In the genomic region with DNA sequence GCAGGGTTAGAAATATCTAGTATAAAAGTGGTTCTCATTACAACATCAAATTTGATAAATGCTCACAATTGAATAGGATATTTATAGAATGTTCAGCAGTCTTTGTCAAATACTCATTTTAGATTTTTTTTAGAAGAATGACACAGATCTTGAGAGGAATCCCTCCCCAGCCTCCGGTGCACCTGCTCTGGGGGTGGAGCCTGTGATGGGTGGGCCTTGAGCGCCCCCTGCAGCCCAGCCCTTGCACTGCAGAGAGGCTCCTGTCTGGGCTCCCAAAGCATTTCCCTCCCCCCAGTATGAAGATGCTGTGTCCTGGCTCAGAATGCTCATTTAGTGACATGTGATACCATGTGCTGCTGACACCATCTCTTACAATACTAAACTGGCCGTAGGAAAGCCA, we compare ENCODE assay signal across 10 cellular contexts.
DNase-seq lines count a peak whose midpoint lies in the region; ATAC-seq and TF ChIP-seq lines count a peak whose summit lies in the region.
"Had no signal": no experiment of that assay in that cellular context is flagged by ENCODE, and none has a peak within 500 bp of the region (broad histone marks: within the 10 kb centered on the region; RNA-seq: fewer than 3 reads in every experiment).

No MANE protein-coding gene starts in this region.

- H3K36me3 ChIP-seq in CD8-positive, alpha-beta memory T cell (ENCODE audit: insufficient read depth, low read length): no peaks in the 10 kb centered on the region
- H3K36me3 ChIP-seq in OCI-LY3 (replicated peaks; ENCODE audit: low read depth, low read length) (no peaks in the 10 kb centered on the region), heart left ventricle (no peaks in the 10 kb centered on the region)

- peaks cover 19 to 63% of the 10 kb centered on the region in 2 donors for H3K27me3 Mint-ChIP-seq in CD8-positive, alpha-beta memory T cell
- peaks cover 17% of the 10 kb centered on the region for H3K27me3 Mint-ChIP-seq in activated T-cell treated with anti-CD3 and anti-CD28 coated beads, Interleukin-2, amount 50 U/mL, for 24 hours

- intact Hi-C loops in heart left ventricle (cut with DNase I) (no loop called here), lower leg skin (cut with DNase I; ENCODE audit: low total_unique reads) (no loop called here)

- no peak overlapping the region for H3K4me2 ChIP-seq in OCI-LY3 (ENCODE audit: low read length)

- no peak for ATAC-seq in heart left ventricle

- H2AFZ ChIP-seq in OCI-LY3 (ENCODE audit: low read depth, low read length): no peak overlapping the region

- H3K4me3 ChIP-seq in CD8-positive, alpha-beta memory T cell (ENCODE audit: low read length): no peak overlapping the region
- no peak overlapping the region for H3K4me3 ChIP-seq in OCI-LY3 (ENCODE audit: low read length)
- no peak overlapping the region for H3K4me3 ChIP-seq in heart left ventricle
- no peak overlapping the region for H3K4me3 ChIP-seq in lower leg skin (ENCODE audit: low read depth, poor library complexity, severe bottlenecking)
- H3K4me3 ChIP-seq: skin epidermis had no signal

- peaks cover 0 to 7% (median 0%) of the 10 kb centered on the region in 5 donors for H3K9me3 Mint-ChIP-seq in CD8-positive, alpha-beta memory T cell
- peaks cover 2% of the 10 kb centered on the region for H3K9me3 Mint-ChIP-seq in activated T-cell treated with anti-CD3 and anti-CD28 coated beads, Interleukin-2, amount 50 U/mL, for 24 hours

- no peaks in the 10 kb centered on the region for H3K4me1 Mint-ChIP-seq in CD8-positive, alpha-beta memory T cell
- H3K4me1 Mint-ChIP-seq in activated T-cell treated with anti-CD3 and anti-CD28 coated beads, Interleukin-2, amount 50 U/mL, for 24 hours (ENCODE audit: low read depth): no peaks in the 10 kb centered on the region

- H3K36me3 Mint-ChIP-seq in CD8-positive, alpha-beta memory T cell: peaks cover 0 to 2% (median 0%) of the 10 kb centered on the region in 3 donors
- H3K36me3 Mint-ChIP-seq in activated T-cell treated with anti-CD3 and anti-CD28 coated beads, Interleukin-2, amount 50 U/mL, for 24 hours (ENCODE audit: low read depth): no peaks in the 10 kb centered on the region

- no peaks in the 10 kb centered on the region for H4K20me1 ChIP-seq in OCI-LY3 (ENCODE audit: insufficient read depth, low read length)

- CTCF ChIA-PET in CD8-positive, alpha-beta memory T cell (lab: Charles Lee): interaction anchor here (0.9 kb wide), 1 partner anchor 31 kb away, joined by 3 read pairs; no protein-coding TSS in a partner anchor

- H3K27ac ChIP-seq in CD8-positive, alpha-beta memory T cell (ENCODE audit: low read depth, low read length): no peak overlapping the region
- H3K27ac ChIP-seq in OCI-LY3 (ENCODE audit: low read length) (no peak overlapping the region), heart left ventricle (no peak overlapping the region)
- H3K27ac ChIP-seq: skin epidermis had no signal

- no peak overlapping the region for H3K4me3 Mint-ChIP-seq in CD8-positive, alpha-beta memory T cell
- no peak overlapping the region for H3K4me3 Mint-ChIP-seq in activated T-cell treated with anti-CD3 and anti-CD28 coated beads, Interleukin-2, amount 50 U/mL, for 24 hours

- no peak for TF ChIP-seq POLR2A in heart left ventricle (IDR thresholded peaks at IDR 0.05)
- no peak for TF ChIP-seq POLR2A in lower leg skin (IDR thresholded peaks at IDR 0.05)

- H3K4me1 ChIP-seq in CD8-positive, alpha-beta memory T cell (ENCODE audit: insufficient read depth, low read length): no peaks in the 10 kb centered on the region
- H3K4me1 ChIP-seq in OCI-LY3 (ENCODE audit: low read length) (0 out of 2 replicates have a peak, but pooled peaks cover 4% of the 10 kb centered on the region), heart left ventricle (no peaks in the 10 kb centered on the region)

- no peaks in the 10 kb centered on the region for H3K9me3 ChIP-seq in CD8-positive, alpha-beta memory T cell (ENCODE audit: low read length)
- H3K9me3 ChIP-seq in OCI-LY3 (ENCODE audit: insufficient read depth, low read length): no peaks in the 10 kb centered on the region
- H3K9me3 ChIP-seq in heart left ventricle: no peaks in the 10 kb centered on the region

- H3K27me3 ChIP-seq in CD8-positive, alpha-beta memory T cell (ENCODE audit: insufficient read depth, low read length, poor library complexity, severe bottlenecking): no peaks in the 10 kb centered on the region
- H3K27me3 ChIP-seq in OCI-LY3 (ENCODE audit: low read depth, low read length) (no peaks in the 10 kb centered on the region), heart left ventricle (peaks cover 0 to 19% (median 0%) of the 10 kb centered on the region in 9 donors)

- TF ChIP-seq CTCF in OCI-LY3 (IDR thresholded peaks at IDR 0.05; ENCODE audit: low read depth, low read length) (peak; percentile 51), heart left ventricle (IDR thresholded peaks at IDR 0.05) (peak in 1 of 12 donors; percentile 30), lower leg skin (IDR thresholded peaks at IDR 0.05) (no peak)

- DNase-seq in CD8-positive, alpha-beta memory T cell: peak in 4 of 5 donors; percentile 28 to 52 (median 38)
- DNase-seq in activated T-cell treated with anti-CD3 and anti-CD28 coated beads, Interleukin-2, amount 50 U/mL, for 24 hours: peak; percentile 79
- peak; percentile 18 to 46 for DNase-seq in stimulated activated CD4-positive, alpha-beta T cell treated with anti-CD3 and anti-CD28 coated beads, Interleukin-15, amount 100 ng/mL, for 1 hour (ENCODE audit: low read depth in 1 of 2, low spot score in 1 of 2)
- no peak for DNase-seq in heart left ventricle
- DNase-seq in GF-D8 (lab: John Stamatoyannopoulos, UW): no peak
- no peak for DNase-seq in H4 (ENCODE audit: low spot score)
- no peak for DNase-seq in lower leg skin (ENCODE audit: low spot score in 2 of 2)
- DNase-seq: DMS79 treated with DMSO at 0.1 percent for 48 hours had no signal

- no peak overlapping the region for H3K27ac Mint-ChIP-seq in CD8-positive, alpha-beta memory T cell
- no peak overlapping the region for H3K27ac Mint-ChIP-seq in activated T-cell treated with anti-CD3 and anti-CD28 coated beads, Interleukin-2, amount 50 U/mL, for 24 hours

- POLR2A ChIA-PET in CD8-positive, alpha-beta memory T cell (lab: Charles Lee): no interaction called here

- 25 to 39% (median 36%) methylated on average over 2 to 3 of the region's 3 CpGs for WGBS in heart left ventricle, 4 donors
- 32 to 41% methylated on average over 3 of the region's 3 CpGs for WGBS in lower leg skin, 2 donors

- H3K79me2 ChIP-seq in OCI-LY3 (ENCODE audit: low read length): no peaks in the 10 kb centered on the region

- no peak overlapping the region for H3K9ac ChIP-seq in OCI-LY3 (ENCODE audit: low read length)

Comparison
In these comparisons a context has a peak if more than half of its experiments do, and no peak if none do; other contexts are left out.
1. DNase-seq: peak in CD8-positive, alpha-beta memory T cell (4 of 5), activated T-cell treated with anti-CD3 and anti-CD28 coated beads, Interleukin-2, amount 50 U/mL, for 24 hours (single experiment) and stimulated activated CD4-positive, alpha-beta T cell treated with anti-CD3 and anti-CD28 coated beads, Interleukin-15, amount 100 ng/mL, for 1 hour (2 of 2); none in heart left ventricle (0 of 5), GF-D8 (single experiment), H4 (single experiment) and lower leg skin (0 of 2).